In the genomic region with DNA sequence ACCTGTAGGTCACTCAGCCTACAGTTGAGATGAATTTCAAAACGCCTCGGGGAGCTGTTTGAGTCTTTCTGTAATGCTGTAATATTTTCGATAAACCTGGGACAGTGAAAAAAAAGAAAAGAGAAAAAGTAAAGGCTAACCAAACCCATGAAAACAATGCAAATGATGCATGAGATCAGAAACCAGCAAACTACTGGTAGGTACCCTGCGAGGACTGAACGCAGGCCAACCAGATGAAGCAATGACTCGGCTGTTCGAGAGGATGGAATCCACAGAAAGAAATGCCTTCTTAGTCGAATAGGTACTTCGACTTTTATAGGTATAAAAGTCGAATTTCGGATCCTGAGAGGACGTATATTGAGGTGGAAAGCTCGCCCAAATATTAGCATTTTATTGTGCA, we compare ENCODE assay signal across 8 cellular contexts. TPM values are rescaled to one million over a fixed set of nuclear protein-coding genes. Genes with fewer than 3 reads are reported as not detected.
DNase-seq lines count a peak whose midpoint lies in the region; ATAC-seq, FAIRE-seq and TF ChIP-seq lines count a peak whose summit lies in the region.

No MANE protein-coding gene starts in this region.

- H3K27ac ChIP-seq in astrocyte (ENCODE audit: low read depth, low read length) (peak overlapping the region; percentile 74), stomach smooth muscle (ENCODE audit: low read length) (no peak overlapping the region)

- peak overlapping the region; percentile 95 for H3K4me2 ChIP-seq in astrocyte (ENCODE audit: low read length)

- H3K4me1 ChIP-seq in astrocyte (ENCODE audit: insufficient read depth, low read length) (peaks cover 5% of the 10 kb centered on the region), stomach smooth muscle (ENCODE audit: control insufficient read depth, insufficient read depth, low read length) (peaks cover 16% of the 10 kb centered on the region)

- H3K79me2 ChIP-seq in astrocyte (ENCODE audit: insufficient read depth, low read length), result peaks cover 30% of the 10 kb centered on the region

- no peaks in the 10 kb centered on the region for H4K20me1 ChIP-seq in astrocyte (ENCODE audit: insufficient read depth, low read length)

- peaks cover 9% of the 10 kb centered on the region for H3K4me1 Mint-ChIP-seq in astrocyte (ENCODE audit: low read depth, unreplicated experiment)

- H3K4me3 ChIP-seq in astrocyte (ENCODE audit: insufficient read depth, low read depth, low read length), result peak overlapping the region; percentile 94
- H3K4me3 ChIP-seq in stomach smooth muscle (ENCODE audit: low read length in 2 of 2), result peak overlapping the region; percentile 77 to 91

- TF ChIP-seq CTCF in astrocyte (IDR thresholded peaks at IDR 0.05; ENCODE audit: insufficient read depth, low read depth, low read length), result no peak

- peak overlapping the region; percentile 75 for H3K27ac Mint-ChIP-seq in astrocyte (ENCODE audit: unreplicated experiment)

- DNase-seq in EH (ENCODE audit: low read depth) (peak; percentile 19), KG1 (lab: John Stamatoyannopoulos, UW) (peak; percentile 38), astrocyte (ENCODE audit: low read depth) (no peak), iris pigment epithelial cell (ENCODE audit: low read depth) (peak; percentile 19)

- peak overlapping the region; percentile 97 for H2AFZ ChIP-seq in astrocyte (ENCODE audit: low read depth, low read length)

- H3K36me3 Mint-ChIP-seq in astrocyte (ENCODE audit: low read depth, unreplicated experiment), result no peaks in the 10 kb centered on the region

- H3K9me3 ChIP-seq in astrocyte (ENCODE audit: insufficient read depth, low read depth, low read length) (no peaks in the 10 kb centered on the region), stomach smooth muscle (ENCODE audit: control insufficient read depth in 2 of 2, low read length in 2 of 2) (no peaks in the 10 kb centered on the region)

- H3K27me3 Mint-ChIP-seq in astrocyte (ENCODE audit: low read depth, unreplicated experiment), result no peaks in the 10 kb centered on the region

- H3K36me3 ChIP-seq in astrocyte (ENCODE audit: insufficient read depth, low read length), result no peaks in the 10 kb centered on the region
- H3K36me3 ChIP-seq in stomach smooth muscle (ENCODE audit: control insufficient read depth in 2 of 2, insufficient read depth in 2 of 2, low read length in 2 of 2), result no peaks in the 10 kb centered on the region

- H3K9ac ChIP-seq in astrocyte (ENCODE audit: low read length) (peak overlapping the region; percentile 94), stomach smooth muscle (ENCODE audit: low read length in 2 of 2) (peak overlapping the region; percentile 51 to 79)

- H3K27me3 ChIP-seq in astrocyte (ENCODE audit: insufficient read depth, low read length) (no peaks in the 10 kb centered on the region), stomach smooth muscle (ENCODE audit: control insufficient read depth in 1 of 2, insufficient read depth in 2 of 2, low read length in 2 of 2) (no peaks in the 10 kb centered on the region)

- H3K9me3 Mint-ChIP-seq in astrocyte (ENCODE audit: unreplicated experiment), result no peaks in the 10 kb centered on the region

- no peak for ATAC-seq in GM18870 (IDR thresholded peaks at IDR 0.05; ENCODE audit: unreplicated experiment)
- no peak for ATAC-seq in GM18867 (IDR thresholded peaks at IDR 0.05; ENCODE audit: unreplicated experiment)
- ATAC-seq in GM18519 (IDR thresholded peaks at IDR 0.05; ENCODE audit: low FRiP score, unreplicated experiment), result no peak

- FAIRE-seq in astrocyte (lab: Jason Lieb, UNC), result no peak

- H3K4me3 Mint-ChIP-seq in astrocyte (ENCODE audit: unreplicated experiment), result peak overlapping the region; percentile 97

RNA-seq across cellular contexts. Expression of gene ATAD5, which starts 0.5 kb away (rescaled TPM):
- total RNA-seq in astrocyte, result 2.2 and 2.6 TPM in 2 replicates

RNA-seq across cellular contexts. Expression of gene CRLF3, which starts 6.8 kb away (rescaled TPM):
- total RNA-seq in astrocyte, result 7.6 and 8.0 TPM in 2 replicates
